ENCODE assay signal across 23 cellular contexts in genomic region chr15:91541286-91541685, GRCh38.
"Had no signal": no experiment of that assay in that cellular context is flagged by ENCODE, and none has a peak within 500 bp of the region (broad histone marks: within the 10 kb centered on the region; RNA-seq: fewer than 3 reads in every experiment).

No MANE protein-coding gene starts in this region.

- H3K36me3 ChIP-seq: brain microvascular endothelial cell, SJSA1 had no signal

- H3K27me3 ChIP-seq: brain microvascular endothelial cell, SJSA1 had no signal

- ATAC-seq: activated T-cell treated with anti-CD3 and anti-CD28 coated beads, Interleukin-2, amount 50 U/mL, for 4 hours; Panc1; SK-N-SH treated with all-trans-retinoic acid at 6 μM for 48 hours; WTC11 had no signal

- H3K4me3 ChIP-seq: SJSA1 had no signal

- H3K27ac ChIP-seq: brain microvascular endothelial cell, RWPE1, SJSA1 had no signal

- DNase-seq: activated CD4-positive, alpha-beta T cell treated with anti-CD3 and anti-CD28 coated beads for 1 hour; activated CD4-positive, alpha-beta T cell treated with anti-CD3 and anti-CD28 coated beads, Interleukin-2, amount 10 ng/mL, durations not matched to agents 24 days and 14 days; activated CD4-positive, alpha-beta T cell treated with anti-CD3 and anti-CD28 coated beads, Interleukin-2, amount 50 U/mL, for 48 hours; activated CD8-positive, alpha-beta memory T cell treated with anti-CD3 and anti-CD28 coated beads for 24 hours; activated gamma-delta T cell; activated naive CD4-positive, alpha-beta T cell treated with anti-CD3 and anti-CD28 coated beads, Interleukin-2, amount 10 ng/mL, durations not matched to agents 7 days and 5 days; activated naive CD8-positive, alpha-beta T cell treated with anti-CD3 and anti-CD28 coated beads for 36 hours; activated T-cell treated with anti-CD3 and anti-CD28 coated beads, Interleukin-2, amount 50 U/mL, for 4 hours; brain microvascular endothelial cell; caudate nucleus; NCI-H1092; NCI-H1930; NCI-H345; NCI-H510A treated with DMSO at 0.1 percent for 48 hours; NCI-H69; NK-92 treated with Interleukin-12 subunit alpha and Interleukin-12 subunit beta, amount 100 ng/mL, for 24 hours; OCI-M1; SHP77 had no signal
